27 cellular contexts compared by ENCODE assay signal in genomic region chr11:94198718-94199117, GRCh38.
"Had no signal": no experiment of that assay in that cellular context is flagged by ENCODE, and none has a peak within 500 bp of the region (broad histone marks: within the 10 kb centered on the region; RNA-seq: fewer than 3 reads in every experiment).

No MANE protein-coding gene starts in this region.

- H3K9me3 ChIP-seq: left lung, lower lobe of right lung, pancreas, prostate gland, stomach, suprapubic skin, thoracic aorta, tibial artery, upper lobe of right lung had no signal

- H3K4me3 ChIP-seq: left lung, lower lobe of right lung, pancreas, prostate gland, skin epidermis, stomach, suprapubic skin, thoracic aorta, tibial artery, upper lobe of right lung had no signal

- H3K4me1 ChIP-seq: left lung, lower lobe of right lung, pancreas, prostate gland, stomach, suprapubic skin, tibial artery, upper lobe of right lung had no signal

- DNase-seq: hippocampal formation; kidney glomerular epithelial cell; left cardiac atrium; left lung; lower lobe of right lung; mammary epithelial cell; mesenchymal stem cell; naive thymus-derived CD8-positive, alpha-beta T cell; nucleus accumbens; pancreas; retina; right cardiac atrium; stimulated activated CD4-positive, alpha-beta T cell treated with anti-CD3 and anti-CD28 coated beads, Interleukin-12 subunit alpha, Interleukin-12 subunit beta, amount 100 ng/mL, for 4 hours; stimulated activated CD4-positive, alpha-beta T cell treated with anti-CD3 and anti-CD28 coated beads, Interleukin-15, amount 100 ng/mL, for 24 hours; stimulated activated CD4-positive, alpha-beta T cell treated with anti-CD3 and anti-CD28 coated beads, Interleukin-2, amount 100 ng/mL, for 24 hours; stimulated activated CD4-positive, alpha-beta T cell treated with anti-CD3 and anti-CD28 coated beads, Interleukin-4, amount 100 ng/mL, for 1 hour; stimulated activated naive B cell treated with anti-CD40 and anti-IgM and Interleukin-4, amounts not matched to agents 10 μg/mL and 1 μg/mL and 100 μg/mL, for 72 hours; stimulated activated naive CD8-positive, alpha-beta T cell treated with anti-CD3 and anti-CD28 coated beads, Interleukin-15, Interleukin-2, amounts not matched to agents 100 U/mL and 50 U/mL, for 24 hours; stomach; tibial artery; trophoblast cell; upper lobe of right lung had no signal

- ATAC-seq: left cardiac atrium; left lung; lower lobe of right lung; naive thymus-derived CD8-positive, alpha-beta T cell; pancreas; right cardiac atrium; sciatic nerve; stimulated activated naive B cell treated with anti-CD40 and anti-IgM and Interleukin-4, amounts not matched to agents 10 μg/mL and 1 μg/mL and 100 μg/mL, for 72 hours; stimulated activated naive CD8-positive, alpha-beta T cell treated with anti-CD3 and anti-CD28 coated beads, Interleukin-15, Interleukin-2, amounts not matched to agents 100 U/mL and 50 U/mL, for 24 hours; upper lobe of right lung had no signal

- H3K36me3 ChIP-seq: left lung, lower lobe of right lung, pancreas, prostate gland, stomach, suprapubic skin, thoracic aorta, tibial artery, upper lobe of right lung had no signal

- H3K27ac ChIP-seq: left lung, lower lobe of right lung, pancreas, prostate gland, skin epidermis, stomach, suprapubic skin, thoracic aorta, tibial artery, upper lobe of right lung had no signal

- H3K27me3 ChIP-seq: left lung, pancreas, stomach, suprapubic skin, tibial artery, upper lobe of right lung had no signal
